In genomic region chr1:92877081-92877711, GRCh38 we compare ENCODE assay signal across 10 cellular contexts. TPM values are rescaled to one million over a fixed set of nuclear protein-coding genes. Genes with fewer than 3 reads are reported as not detected.
A peak's percentile ranks its signal among the peaks of the same experiment; 100 is the strongest.
DNase-seq lines count a peak whose midpoint lies in the region; ATAC-seq and TF ChIP-seq lines count a peak whose summit lies in the region.
"Had no signal": no experiment of that assay in that cellular context is flagged by ENCODE, and none has a peak within 500 bp of the region (broad histone marks: within the 10 kb centered on the region; RNA-seq: fewer than 3 reads in every experiment).

No MANE protein-coding gene starts in this region.

- H3K4me3 Mint-ChIP-seq in type B pancreatic cell, result no peak overlapping the region

- peak; percentile 4 for ATAC-seq in GM18520 (IDR thresholded peaks at IDR 0.05; ENCODE audit: unreplicated experiment)

- CTCF ChIA-PET in OCI-LY7 (lab: Charles Lee; ENCODE audit: unreplicated experiment), result interaction anchor here (0.9 to 1.2 kb wide), 3 partner anchors 8 to 98 kb away, joined by 3 to 4 read pairs (median 3); no protein-coding TSS in a partner anchor

- H3K27ac ChIP-seq in OCI-LY7 (ENCODE audit: low read depth, low read length, poor library complexity, severe bottlenecking) (peak overlapping the region; percentile 86), stomach (peak overlapping the region in 1 of 5 donors; percentile 60)

- no peaks in the 10 kb centered on the region for H3K27me3 ChIP-seq in BE2C
- peaks cover 8% of the 10 kb centered on the region for H3K27me3 ChIP-seq in HAP-1 (ENCODE audit: low read depth)
- H3K27me3 ChIP-seq in stomach, result no peaks in the 10 kb centered on the region

- in situ Hi-C loops in HAP-1 (cut with MboI; ENCODE audit: low sequenced_read_pairs), result no loop called here

- H3K79me2 ChIP-seq in OCI-LY7 (ENCODE audit: insufficient read depth, low read depth, low read length), result peaks cover 81% of the 10 kb centered on the region

- TF ChIP-seq CTCF in BE2C (IDR thresholded peaks at IDR 0.05; ENCODE audit: low read depth, low read length) (no peak), OCI-LY7 (conservative IDR thresholded peaks at IDR 0.05; ENCODE audit: low read length) (no peak), type B pancreatic cell (conservative IDR thresholded peaks at IDR 0.05) (no peak), stomach (IDR thresholded peaks at IDR 0.05) (no peak)

- H3K36me3 ChIP-seq in BE2C, result no peaks in the 10 kb centered on the region
- H3K36me3 ChIP-seq in OCI-LY7 (ENCODE audit: insufficient read depth, low read length), result peaks cover 49% of the 10 kb centered on the region
- H3K36me3 ChIP-seq in HAP-1 (replicated peaks), result no peaks in the 10 kb centered on the region
- peaks cover 0 to 14% (median 6%) of the 10 kb centered on the region in 4 donors for H3K36me3 ChIP-seq in stomach

- peak overlapping the region; percentile 12; the same call in 1 of the 2 replicates for H3K4me3 ChIP-seq in BE2C (ENCODE audit: low read depth, low read length)
- H3K4me3 ChIP-seq in OCI-LY7 (ENCODE audit: low read depth, low read length, poor library complexity, severe bottlenecking), result peak overlapping the region; percentile 54
- no peak overlapping the region for H3K4me3 ChIP-seq in HAP-1
- peak overlapping the region in 1 of 4 donors; percentile 3 for H3K4me3 ChIP-seq in stomach
- H3K4me3 ChIP-seq: psoas muscle had no signal

- H3K4me1 Mint-ChIP-seq in type B pancreatic cell (ENCODE audit: unreplicated experiment), result no peaks in the 10 kb centered on the region

- H3K9me3 Mint-ChIP-seq in type B pancreatic cell, result no peaks in the 10 kb centered on the region

- H3K27me3 Mint-ChIP-seq in type B pancreatic cell, result no peaks in the 10 kb centered on the region

- intact Hi-C loops in OCI-LY7 (cut with micrococcal nuclease; ENCODE audit: unreplicated experiment), result no loop called here
- intact Hi-C loops in stomach (cut with DNase I; ENCODE audit: low total_unique reads), result no loop called here

- DNase-seq in BE2C (no peak), OCI-LY7 (ENCODE audit: low spot score) (peak; percentile 74), fibroblast of peridontal ligament (ENCODE audit: extremely low read depth) (peak; percentile 19), SW480 (ENCODE audit: low spot score) (no peak), type B pancreatic cell (ENCODE audit: extremely low spot score, unreplicated experiment) (no peak), HAP-1 (ENCODE audit: low spot score in 2 of 2) (no peak), stomach (no peak)
- DNase-seq: activated CD4-positive, CD25-positive, alpha-beta regulatory T cell treated with anti-CD3 and anti-CD28 coated beads, Interleukin-2, amount 50 U/mL, for 72 hours; psoas muscle had no signal

- peaks cover 7% of the 10 kb centered on the region for H3K36me3 Mint-ChIP-seq in type B pancreatic cell

- TF ChIP-seq EP300 in stomach (IDR thresholded peaks at IDR 0.05), result no peak

- no peak overlapping the region for H3K27ac Mint-ChIP-seq in type B pancreatic cell

- H2AFZ ChIP-seq in OCI-LY7 (ENCODE audit: low read length), result no peak overlapping the region; the same call in 1 of the 2 replicates

- H3K9me2 ChIP-seq in OCI-LY7 (ENCODE audit: insufficient read depth, low read length), result no peaks in the 10 kb centered on the region

- TF ChIP-seq POLR2A in stomach (IDR thresholded peaks at IDR 0.05), result no peak

- WGBS in stomach, 5 donors, result 19 to 34% (median 19%) methylated on average over 4 of the region's 4 CpGs

- no peaks in the 10 kb centered on the region for H4K20me1 ChIP-seq in OCI-LY7 (ENCODE audit: insufficient read depth, low read length)

- H3K9me3 ChIP-seq in BE2C (no peaks in the 10 kb centered on the region), OCI-LY7 (ENCODE audit: low read length) (peaks cover 26% of the 10 kb centered on the region), HAP-1 (0 out of 2 replicates have a peak, but pooled peaks cover 6% of the 10 kb centered on the region), stomach (no peaks in the 10 kb centered on the region)
- H3K9me3 ChIP-seq: psoas muscle had no signal

- no TSS peak for BruUV-seq in OCI-LY7 (replicated peaks; lab: Mats Ljungman, UMichigan)

- H3K4me1 ChIP-seq in BE2C (no peaks in the 10 kb centered on the region; the same call in 1 of the 2 replicates), OCI-LY7 (ENCODE audit: insufficient read depth, low read length, poor library complexity, severe bottlenecking) (peaks cover 40% of the 10 kb centered on the region), HAP-1 (no peaks in the 10 kb centered on the region), stomach (peaks cover 4 to 25% (median 12%) of the 10 kb centered on the region in 4 donors)
- H3K4me1 ChIP-seq: psoas muscle had no signal

- peak overlapping the region; percentile 70 for H3K4me2 ChIP-seq in OCI-LY7 (ENCODE audit: low read length)

- POLR2A ChIA-PET in OCI-LY7 (lab: Charles Lee), result interaction anchor here (0.5 to 4.4 kb wide), 20 partner anchors 9 to 759 kb away, joined by 3 to 31 read pairs (median 4); no protein-coding TSS in a partner anchor

RNA-seq across cellular contexts. Expression of gene RPL5, which starts 45.4 kb away (rescaled TPM):
- polyA plus RNA-seq in BE2C (2012; ENCODE audit: insufficient read depth, insufficient read length, low read depth), result 400 TPM
- total RNA-seq in OCI-LY7 (2014; rRNA removed; shearing (Covaris generic)), result 1,862 and 2,614 TPM in 2 replicates
- total RNA-seq in OCI-LY7 (2022) (1,651 and 1,677 TPM in 2 replicates), type B pancreatic cell (ENCODE audit: low replicate concordance) (1,339 and 1,496 TPM in 2 replicates), stomach (1,000 to 10,000 TPM; 1,447 to 2,022 (median 1,553) TPM)
- polyA plus RNA-seq in stomach, result 1,000 to 10,000 TPM; 1,862 to 2,593 (median 2,118) TPM

Comparison
In these comparisons a context has a peak if more than half of its experiments do, and no peak if none do; other contexts are left out.
1. DNase-seq: peak in OCI-LY7 (single experiment) and fibroblast of peridontal ligament (single experiment); none in BE2C (single experiment), SW480 (single experiment), type B pancreatic cell (single experiment), HAP-1 (0 of 2) and stomach (single experiment).